ENCODE assay signal across 27 cellular contexts in the genomic region with DNA sequence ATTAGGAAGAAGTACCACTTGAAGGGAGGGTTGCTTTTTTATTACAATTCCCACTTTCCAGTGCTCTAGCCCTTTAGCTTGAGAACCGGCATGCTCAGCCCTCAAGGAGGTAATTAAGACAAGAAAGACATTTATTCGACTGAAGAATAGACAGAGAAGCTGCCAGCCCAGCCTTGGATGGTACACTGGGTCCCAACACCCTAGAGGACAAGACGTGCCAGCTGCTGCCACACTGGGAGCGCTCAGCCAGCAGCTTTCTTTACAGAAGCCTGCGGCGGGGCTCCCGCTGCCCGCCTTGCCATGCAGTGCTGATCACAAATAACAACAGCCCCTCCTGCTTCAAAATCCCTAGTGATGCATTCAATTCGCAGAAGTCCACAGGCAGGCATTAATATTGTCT.
"Had no signal": no experiment of that assay in that cellular context is flagged by ENCODE, and none has a peak within 500 bp of the region (broad histone marks: within the 10 kb centered on the region; RNA-seq: fewer than 3 reads in every experiment).

No MANE protein-coding gene starts in this region.

- ATAC-seq: activated T-helper 17 cell treated with anti-CD3 and anti-CD28 coated beads, Interleukin-2, amount 50 U/mL, for 72 hours; Panc1; Right ventricle myocardium inferior; T-cell had no signal

- DNase-seq: activated CD4-positive, alpha-beta memory T cell treated with anti-CD3 and anti-CD28 coated beads for 36 hours; activated CD4-positive, alpha-beta T cell treated with anti-CD3 and anti-CD28 coated beads, Interleukin-2, amount 10 ng/mL, durations not matched to agents 7 days and 5 days; activated CD4-positive, CD25-positive, alpha-beta regulatory T cell; activated CD8-positive, alpha-beta memory T cell treated with anti-CD3 and anti-CD28 coated beads for 24 hours; activated gamma-delta T cell; activated naive CD4-positive, alpha-beta T cell treated with anti-CD3 and anti-CD28 coated beads for 36 hours; activated T-cell treated with anti-CD3 and anti-CD28 coated beads, Interleukin-2, amount 50 U/mL, for 48 hours; brain microvascular endothelial cell; MG63; MV-4-11; NCI-H1092 treated with DMSO at 0.1 percent for 48 hours; NCI-H1436; NCI-H187 treated with DMSO at 0.1 percent for 48 hours; NCI-H2081 treated with DMSO at 0.1 percent for 48 hours; NCI-H2171 treated with DMSO at 0.1 percent for 48 hours; NCI-H226; NCI-H526; NCI-H82; NK-92 treated with Interleukin-12 subunit alpha and Interleukin-12 subunit beta, amount 100 ng/mL, for 24 hours; OCI-M1; RPMI8226; T-cell; T-helper 2 cell; T1000 had no signal
